Comparison of ENCODE assay signal across 10 cellular contexts in the genomic region with DNA sequence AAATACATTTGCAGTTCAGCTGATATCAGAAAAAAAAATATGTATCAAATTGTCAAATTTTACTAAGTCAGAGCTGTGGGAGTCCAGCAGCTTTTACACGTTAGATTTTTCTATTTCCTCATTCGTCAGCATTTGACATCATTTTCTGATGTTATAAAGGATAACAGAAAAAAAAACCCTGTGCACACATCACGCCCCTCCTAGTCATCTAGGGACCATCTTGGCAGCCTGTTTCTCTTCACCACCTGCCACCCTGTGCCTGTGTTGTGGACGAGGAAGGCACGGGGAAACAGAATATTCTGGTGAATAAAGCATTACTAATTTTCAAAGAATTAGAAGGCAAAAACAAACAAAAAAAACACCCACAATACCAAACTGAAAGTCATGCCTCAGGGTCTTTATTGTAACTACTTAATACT. TPM values are rescaled to one million over a fixed set of nuclear protein-coding genes. Genes with fewer than 3 reads are reported as not detected.
A peak's percentile ranks its signal among the peaks of the same experiment; 100 is the strongest.
DNase-seq lines count a peak whose midpoint lies in the region; ATAC-seq and TF ChIP-seq lines count a peak whose summit lies in the region.
"Had no signal": no experiment of that assay in that cellular context is flagged by ENCODE, and none has a peak within 500 bp of the region (broad histone marks: within the 10 kb centered on the region; RNA-seq: fewer than 3 reads in every experiment).

No MANE protein-coding gene starts in this region.

- H3K27ac ChIP-seq in Panc1 (ENCODE audit: low read length): peak overlapping the region; percentile 84

- no peak overlapping the region for H3K4me3 ChIP-seq in Panc1 (ENCODE audit: low read depth in 2 of 2, low read length in 2 of 2)
- H3K4me3 ChIP-seq: esophagus squamous epithelium had no signal

- no peaks in the 10 kb centered on the region for H3K9me3 ChIP-seq in Panc1 (ENCODE audit: control insufficient read depth, insufficient read depth, low read depth, low read length)
- H3K9me3 ChIP-seq: esophagus squamous epithelium had no signal

- no peaks in the 10 kb centered on the region for H3K36me3 ChIP-seq in Panc1 (ENCODE audit: control insufficient read depth, insufficient read depth, low read length)
- H3K36me3 ChIP-seq: esophagus squamous epithelium had no signal

- BruUV-seq in Panc1 (replicated peaks; lab: Mats Ljungman, UMichigan): no TSS peak

- ATAC-seq in Panc1 (no peak), GM19023 (IDR thresholded peaks at IDR 0.05; ENCODE audit: unreplicated experiment) (no peak)
- peak; percentile 45 for ATAC-seq in stimulated activated naive CD8-positive, alpha-beta T cell treated with anti-CD3 and anti-CD28 coated beads, Interleukin-15, Interleukin-2, amounts not matched to agents 100 U/mL and 50 U/mL, for 24 hours

- POLR2A ChIA-PET in Panc1 (lab: Charles Lee): no interaction called here

- in situ Hi-C loops in Panc1 (cut with HindIII; ENCODE audit: low pct_unique_long_range_greater_than_20kb, low sequenced_read_pairs): no loop called here

- CTCF ChIA-PET in Panc1 (lab: Charles Lee): no interaction called here

- no peaks in the 10 kb centered on the region for H3K9me3 Mint-ChIP-seq in endothelial cell (ENCODE audit: unreplicated experiment)

- H3K4me3 Mint-ChIP-seq in endothelial cell (ENCODE audit: unreplicated experiment): no peak overlapping the region

- peak; percentile 75 for DNase-seq in activated effector memory CD4-positive, alpha-beta T cell treated with anti-CD3 and anti-CD28 coated beads, Interleukin-2, amount 50 U/mL, for 16 hours
- no peak for DNase-seq in activated effector memory CD4-positive, alpha-beta T cell treated with Interleukin-2 at 50 U/mL for 16 hours
- DNase-seq in Panc1 (ENCODE audit: low read depth, low spot score) (no peak), endothelial cell (ENCODE audit: low spot score) (no peak), T-helper 9 cell (no peak), COLO829 (ENCODE audit: low spot score) (no peak)
- DNase-seq in stimulated activated naive CD8-positive, alpha-beta T cell treated with anti-CD3 and anti-CD28 coated beads, Interleukin-15, Interleukin-2, amounts not matched to agents 100 U/mL and 50 U/mL, for 24 hours: peak; percentile 31
- DNase-seq: activated CD4-positive, alpha-beta T cell treated with anti-CD3 and anti-CD28 coated beads for 4 hours; esophagus squamous epithelium had no signal

- H3K27me3 ChIP-seq in Panc1 (ENCODE audit: control insufficient read depth, insufficient read depth, low read length): no peaks in the 10 kb centered on the region
- H3K27me3 ChIP-seq: esophagus squamous epithelium had no signal

- peaks cover 4% of the 10 kb centered on the region for H3K36me3 Mint-ChIP-seq in endothelial cell (ENCODE audit: low read depth, unreplicated experiment)

- intact Hi-C loops in Panc1 (cut with micrococcal nuclease; ENCODE audit: unreplicated experiment): no loop called here

- H3K27me3 Mint-ChIP-seq in endothelial cell (ENCODE audit: unreplicated experiment): peaks cover 4% of the 10 kb centered on the region

- H3K4me1 Mint-ChIP-seq in endothelial cell (ENCODE audit: unreplicated experiment): peaks cover 59% of the 10 kb centered on the region

- H3K27ac Mint-ChIP-seq in endothelial cell (ENCODE audit: unreplicated experiment): peak overlapping the region; percentile 97

- H3K4me1 ChIP-seq in Panc1 (ENCODE audit: control insufficient read depth, insufficient read depth, low read length): peaks cover 57% of the 10 kb centered on the region

- TF ChIP-seq CTCF in Panc1 (IDR thresholded peaks at IDR 0.05) (no peak), endothelial cell (IDR thresholded peaks at IDR 0.05; ENCODE audit: unreplicated experiment) (no peak)

RNA-seq across cellular contexts. Expression of a gene that starts 12.4 kb away (rescaled TPM):
- 40.0 TPM for total RNA-seq in Panc1 (2021; ENCODE audit: unreplicated experiment)
- 29.8 TPM for polyA plus RNA-seq in Panc1 (2012; ENCODE audit: insufficient read length)
- 115 TPM for total RNA-seq in endothelial cell (ENCODE audit: unreplicated experiment)

Comparison
In these comparisons a context has a peak if more than half of its experiments do, and no peak if none do; other contexts are left out.
1. DNase-seq: peak in activated effector memory CD4-positive, alpha-beta T cell treated with anti-CD3 and anti-CD28 coated beads, Interleukin-2, amount 50 U/mL, for 16 hours (single experiment) and stimulated activated naive CD8-positive, alpha-beta T cell treated with anti-CD3 and anti-CD28 coated beads, Interleukin-15, Interleukin-2, amounts not matched to agents 100 U/mL and 50 U/mL, for 24 hours (single experiment); none in activated effector memory CD4-positive, alpha-beta T cell treated with Interleukin-2 at 50 U/mL for 16 hours (single experiment), Panc1 (single experiment), endothelial cell (single experiment), T-helper 9 cell (single experiment) and COLO829 (single experiment).